1 cellular context compared by ENCODE assay signal in the genomic region with DNA sequence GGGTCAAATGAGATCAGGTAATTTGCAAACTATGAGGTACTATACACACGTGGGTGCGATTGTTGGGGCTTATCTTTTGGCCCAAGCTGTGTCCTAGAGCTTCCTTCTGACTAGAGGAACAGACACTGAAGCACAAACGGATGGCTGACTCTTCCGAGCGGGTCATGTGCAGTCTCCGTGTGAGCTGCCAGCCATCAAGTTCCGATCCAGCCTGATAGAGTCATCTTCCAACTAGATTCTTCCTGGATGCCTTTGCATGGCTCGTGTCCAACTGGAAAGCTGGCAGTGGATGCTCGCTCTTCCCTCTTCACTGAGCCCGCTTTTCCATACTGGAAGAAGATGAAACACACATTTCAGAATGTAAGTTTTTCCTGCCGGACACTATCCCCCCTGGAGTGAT.
TF ChIP-seq lines count a peak whose summit lies in the region.

No MANE protein-coding gene starts in this region.

TF ChIP-seq in GM23338, 12 proteins besides CTCF, POLR2A, EP300 and RAD21:
- TF ChIP-seq ZNF331 (CRISPR knock-in tag; IDR thresholded peaks at IDR 0.05; ENCODE audit: low read depth) (no peak), CREB1 (CRISPR knock-in tag; IDR thresholded peaks at IDR 0.05; ENCODE audit: low read depth) (no peak), ZNF462 (CRISPR knock-in tag; IDR thresholded peaks at IDR 0.05) (no peak), POLR2AphosphoS5 (IDR thresholded peaks at IDR 0.05; ENCODE audit: low read depth) (no peak), ZNF114 (CRISPR knock-in tag; IDR thresholded peaks at IDR 0.05) (no peak), JUNB (IDR thresholded peaks at IDR 0.05; ENCODE audit: unreplicated experiment) (no peak), ETS1 (IDR thresholded peaks at IDR 0.05) (no peak), STAT1 (IDR thresholded peaks at IDR 0.05; ENCODE audit: unreplicated experiment) (no peak), NANOG (IDR thresholded peaks at IDR 0.05; ENCODE audit: borderline replicate concordance) (no peak), EZH2 (IDR thresholded peaks at IDR 0.05; ENCODE audit: low read depth, unreplicated experiment) (no peak), EZH2phosphoT487 (IDR thresholded peaks at IDR 0.05; ENCODE audit: unreplicated experiment) (no peak)
- TF ChIP-seq, protein P1, sequence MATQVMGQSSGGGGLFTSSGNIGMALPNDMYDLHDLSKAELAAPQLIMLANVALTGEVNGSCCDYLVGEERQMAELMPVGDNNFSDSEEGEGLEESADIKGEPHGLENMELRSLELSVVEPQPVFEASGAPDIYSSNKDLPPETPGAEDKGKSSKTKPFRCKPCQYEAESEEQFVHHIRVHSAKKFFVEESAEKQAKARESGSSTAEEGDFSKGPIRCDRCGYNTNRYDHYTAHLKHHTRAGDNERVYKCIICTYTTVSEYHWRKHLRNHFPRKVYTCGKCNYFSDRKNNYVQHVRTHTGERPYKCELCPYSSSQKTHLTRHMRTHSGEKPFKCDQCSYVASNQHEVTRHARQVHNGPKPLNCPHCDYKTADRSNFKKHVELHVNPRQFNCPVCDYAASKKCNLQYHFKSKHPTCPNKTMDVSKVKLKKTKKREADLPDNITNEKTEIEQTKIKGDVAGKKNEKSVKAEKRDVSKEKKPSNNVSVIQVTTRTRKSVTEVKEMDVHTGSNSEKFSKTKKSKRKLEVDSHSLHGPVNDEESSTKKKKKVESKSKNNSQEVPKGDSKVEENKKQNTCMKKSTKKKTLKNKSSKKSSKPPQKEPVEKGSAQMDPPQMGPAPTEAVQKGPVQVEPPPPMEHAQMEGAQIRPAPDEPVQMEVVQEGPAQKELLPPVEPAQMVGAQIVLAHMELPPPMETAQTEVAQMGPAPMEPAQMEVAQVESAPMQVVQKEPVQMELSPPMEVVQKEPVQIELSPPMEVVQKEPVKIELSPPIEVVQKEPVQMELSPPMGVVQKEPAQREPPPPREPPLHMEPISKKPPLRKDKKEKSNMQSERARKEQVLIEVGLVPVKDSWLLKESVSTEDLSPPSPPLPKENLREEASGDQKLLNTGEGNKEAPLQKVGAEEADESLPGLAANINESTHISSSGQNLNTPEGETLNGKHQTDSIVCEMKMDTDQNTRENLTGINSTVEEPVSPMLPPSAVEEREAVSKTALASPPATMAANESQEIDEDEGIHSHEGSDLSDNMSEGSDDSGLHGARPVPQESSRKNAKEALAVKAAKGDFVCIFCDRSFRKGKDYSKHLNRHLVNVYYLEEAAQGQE (IDR thresholded peaks at IDR 0.05; ENCODE audit: unreplicated experiment), result no peak
